ENCODE assay signal across 1 cellular context in the genomic region with DNA sequence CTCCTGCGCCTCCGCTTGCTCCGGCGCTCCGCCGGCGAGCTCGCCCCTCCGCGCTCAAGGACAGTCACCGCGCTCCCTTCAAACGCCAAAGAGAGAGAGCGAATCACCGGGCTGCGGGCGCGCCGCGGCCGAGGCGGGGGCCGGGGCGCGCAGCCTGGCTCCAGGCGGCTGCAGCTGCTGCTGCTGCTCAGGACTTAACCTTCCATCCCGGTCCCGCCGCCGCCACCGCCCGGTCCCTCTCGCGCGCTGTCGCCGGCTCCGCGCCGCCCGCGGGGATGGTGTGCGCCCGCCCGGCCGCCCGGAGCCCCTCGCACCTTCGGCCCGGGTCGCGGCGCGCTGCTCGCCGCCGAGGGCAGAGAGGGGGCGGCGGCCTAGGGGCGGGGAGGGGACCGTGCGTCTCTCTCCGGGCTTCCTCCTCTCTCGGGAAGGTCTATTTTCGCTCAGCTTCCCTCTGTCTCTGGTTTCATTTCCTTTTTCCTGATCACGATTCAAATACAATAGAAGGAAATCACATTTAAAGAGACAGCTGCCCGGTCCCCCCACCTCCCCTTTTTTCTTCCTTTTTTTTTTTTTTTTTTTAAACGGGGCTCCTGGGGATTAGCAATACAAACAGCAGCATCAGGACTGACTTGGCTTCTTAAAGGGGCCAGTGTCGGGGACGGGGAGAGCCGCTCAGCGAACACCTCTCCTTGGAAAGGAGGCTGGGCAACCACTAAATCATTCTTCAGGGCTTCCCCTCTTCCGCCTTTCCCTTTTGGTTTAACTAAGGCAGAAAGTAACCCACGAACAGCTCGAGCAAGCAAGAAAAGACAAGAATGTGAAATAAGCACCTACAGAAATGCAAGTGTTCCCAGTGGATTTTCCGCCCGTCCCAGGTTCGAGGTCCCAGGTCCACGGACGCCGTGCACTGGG.
A peak's percentile ranks its signal among the peaks of the same experiment; 100 is the strongest.
TF ChIP-seq lines count a peak whose summit lies in the region.

No MANE protein-coding gene starts in this region.

TF ChIP-seq in HepG2, 621 proteins besides CTCF, POLR2A, EP300 and RAD21 (continued from another document):
- TF ChIP-seq, protein P1, sequence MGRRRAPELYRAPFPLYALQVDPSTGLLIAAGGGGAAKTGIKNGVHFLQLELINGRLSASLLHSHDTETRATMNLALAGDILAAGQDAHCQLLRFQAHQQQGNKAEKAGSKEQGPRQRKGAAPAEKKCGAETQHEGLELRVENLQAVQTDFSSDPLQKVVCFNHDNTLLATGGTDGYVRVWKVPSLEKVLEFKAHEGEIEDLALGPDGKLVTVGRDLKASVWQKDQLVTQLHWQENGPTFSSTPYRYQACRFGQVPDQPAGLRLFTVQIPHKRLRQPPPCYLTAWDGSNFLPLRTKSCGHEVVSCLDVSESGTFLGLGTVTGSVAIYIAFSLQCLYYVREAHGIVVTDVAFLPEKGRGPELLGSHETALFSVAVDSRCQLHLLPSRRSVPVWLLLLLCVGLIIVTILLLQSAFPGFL (CRISPR knock-in tag; IDR thresholded peaks at IDR 0.05) = no peak
- TF ChIP-seq, protein P2, sequence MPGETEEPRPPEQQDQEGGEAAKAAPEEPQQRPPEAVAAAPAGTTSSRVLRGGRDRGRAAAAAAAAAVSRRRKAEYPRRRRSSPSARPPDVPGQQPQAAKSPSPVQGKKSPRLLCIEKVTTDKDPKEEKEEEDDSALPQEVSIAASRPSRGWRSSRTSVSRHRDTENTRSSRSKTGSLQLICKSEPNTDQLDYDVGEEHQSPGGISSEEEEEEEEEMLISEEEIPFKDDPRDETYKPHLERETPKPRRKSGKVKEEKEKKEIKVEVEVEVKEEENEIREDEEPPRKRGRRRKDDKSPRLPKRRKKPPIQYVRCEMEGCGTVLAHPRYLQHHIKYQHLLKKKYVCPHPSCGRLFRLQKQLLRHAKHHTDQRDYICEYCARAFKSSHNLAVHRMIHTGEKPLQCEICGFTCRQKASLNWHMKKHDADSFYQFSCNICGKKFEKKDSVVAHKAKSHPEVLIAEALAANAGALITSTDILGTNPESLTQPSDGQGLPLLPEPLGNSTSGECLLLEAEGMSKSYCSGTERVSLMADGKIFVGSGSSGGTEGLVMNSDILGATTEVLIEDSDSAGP (CRISPR knock-in tag; IDR thresholded peaks at IDR 0.05; ENCODE audit: borderline replicate concordance) = peak; percentile 33; the same call in 1 of the 2 replicates
- TF ChIP-seq ZNF563 (CRISPR knock-in tag; IDR thresholded peaks at IDR 0.05) (peak; percentile 71; the same call in 1 of the 2 replicates), CBX2 (IDR thresholded peaks at IDR 0.05; ENCODE audit: low read depth, low read length) (0 out of 2 replicates have a peak, but pooled peaks have one; percentile 18), CBX2 (CRISPR knock-in tag; IDR thresholded peaks at IDR 0.05; ENCODE audit: low read depth) (no peak), POLR2AphosphoS5 (IDR thresholded peaks at IDR 0.05; ENCODE audit: low read depth, low read length) (no peak)
- TF ChIP-seq, protein P3, sequence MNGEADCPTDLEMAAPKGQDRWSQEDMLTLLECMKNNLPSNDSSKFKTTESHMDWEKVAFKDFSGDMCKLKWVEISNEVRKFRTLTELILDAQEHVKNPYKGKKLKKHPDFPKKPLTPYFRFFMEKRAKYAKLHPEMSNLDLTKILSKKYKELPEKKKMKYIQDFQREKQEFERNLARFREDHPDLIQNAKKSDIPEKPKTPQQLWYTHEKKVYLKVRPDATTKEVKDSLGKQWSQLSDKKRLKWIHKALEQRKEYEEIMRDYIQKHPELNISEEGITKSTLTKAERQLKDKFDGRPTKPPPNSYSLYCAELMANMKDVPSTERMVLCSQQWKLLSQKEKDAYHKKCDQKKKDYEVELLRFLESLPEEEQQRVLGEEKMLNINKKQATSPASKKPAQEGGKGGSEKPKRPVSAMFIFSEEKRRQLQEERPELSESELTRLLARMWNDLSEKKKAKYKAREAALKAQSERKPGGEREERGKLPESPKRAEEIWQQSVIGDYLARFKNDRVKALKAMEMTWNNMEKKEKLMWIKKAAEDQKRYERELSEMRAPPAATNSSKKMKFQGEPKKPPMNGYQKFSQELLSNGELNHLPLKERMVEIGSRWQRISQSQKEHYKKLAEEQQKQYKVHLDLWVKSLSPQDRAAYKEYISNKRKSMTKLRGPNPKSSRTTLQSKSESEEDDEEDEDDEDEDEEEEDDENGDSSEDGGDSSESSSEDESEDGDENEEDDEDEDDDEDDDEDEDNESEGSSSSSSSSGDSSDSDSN (CRISPR knock-in tag; IDR thresholded peaks at IDR 0.05) = peak; percentile 15; the same call in 1 of the 2 replicates
- TF ChIP-seq, protein P4, sequence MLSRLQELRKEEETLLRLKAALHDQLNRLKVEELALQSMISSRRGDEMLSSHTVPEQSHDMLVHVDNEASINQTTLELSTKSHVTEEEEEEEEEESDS (CRISPR knock-in tag; IDR thresholded peaks at IDR 0.05; ENCODE audit: borderline replicate concordance) = no peak
- TF ChIP-seq, protein P5, sequence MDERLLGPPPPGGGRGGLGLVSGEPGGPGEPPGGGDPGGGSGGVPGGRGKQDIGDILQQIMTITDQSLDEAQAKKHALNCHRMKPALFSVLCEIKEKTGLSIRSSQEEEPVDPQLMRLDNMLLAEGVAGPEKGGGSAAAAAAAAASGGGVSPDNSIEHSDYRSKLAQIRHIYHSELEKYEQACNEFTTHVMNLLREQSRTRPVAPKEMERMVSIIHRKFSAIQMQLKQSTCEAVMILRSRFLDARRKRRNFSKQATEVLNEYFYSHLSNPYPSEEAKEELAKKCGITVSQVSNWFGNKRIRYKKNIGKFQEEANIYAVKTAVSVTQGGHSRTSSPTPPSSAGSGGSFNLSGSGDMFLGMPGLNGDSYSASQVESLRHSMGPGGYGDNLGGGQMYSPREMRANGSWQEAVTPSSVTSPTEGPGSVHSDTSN (CRISPR knock-in tag; IDR thresholded peaks at IDR 0.05) = no peak
